ENCODE assay signal across 16 cellular contexts in genomic region chr22:22040472-22040871, GRCh38. TPM values are rescaled to one million over a fixed set of nuclear protein-coding genes. Genes with fewer than 3 reads are reported as not detected.
DNase-seq lines count a peak whose midpoint lies in the region; ATAC-seq, FAIRE-seq and TF ChIP-seq lines count a peak whose summit lies in the region.
"Had no signal": no experiment of that assay in that cellular context is flagged by ENCODE, and none has a peak within 500 bp of the region (broad histone marks: within the 10 kb centered on the region; RNA-seq: fewer than 3 reads in every experiment).

No MANE protein-coding gene starts in this region.

- no peak for TF ChIP-seq EP300 in esophagus muscularis mucosa (IDR thresholded peaks at IDR 0.05)

- no peaks in the 10 kb centered on the region for H3K9me3 ChIP-seq in esophagus muscularis mucosa

- no peak overlapping the region for H3K27ac ChIP-seq in esophagus muscularis mucosa (replicated peaks in 1 of 4)

- intact Hi-C loops in esophagus muscularis mucosa (cut with DNase I), result no loop called here

- FAIRE-seq in GM12891 (lab: Jason Lieb, UNC), result peak; percentile 80
- FAIRE-seq: GM12892 had no signal

- no peaks in the 10 kb centered on the region for H3K27me3 ChIP-seq in esophagus muscularis mucosa

- WGBS in esophagus muscularis mucosa, result 65% methylated on average over 3 of the region's 3 CpGs

- no peak overlapping the region for H3K4me3 ChIP-seq in esophagus muscularis mucosa

- no peak for TF ChIP-seq CTCF in esophagus muscularis mucosa (IDR thresholded peaks at IDR 0.05)

- DNase-seq in GM12891 (ENCODE audit: insufficient read length, low spot score) (no peak), esophagus muscularis mucosa (ENCODE audit: extremely low spot score) (peak; percentile 74), epidermal melanocyte (ENCODE audit: insufficient read length, low spot score) (no peak), OCI-M1 (lab: John Stamatoyannopoulos, UW) (no peak), NCI-H146 treated with DMSO at 0.1 percent for 48 hours (lab: John Stamatoyannopoulos, UW; ENCODE audit: unreplicated experiment) (no peak)
- DNase-seq: ACHN; C1 segment of cervical spinal cord; Calu3; CD4-positive, alpha-beta T cell; DMS 273 treated with DMSO at 0.1 percent for 48 hours; HCEC 1CT; HFFc6; KG1 had no signal

- no peak for TF ChIP-seq POLR2A in GM12891 (IDR thresholded peaks at IDR 0.05; ENCODE audit: low read depth, low read length)
- TF ChIP-seq POLR2A in Raji (IDR thresholded peaks at IDR 0.05; ENCODE audit: insufficient read depth, low read depth, low read length), result 0 out of 2 replicates have a peak, but pooled peaks have one; percentile 8
- no peak for TF ChIP-seq POLR2A in esophagus muscularis mucosa (IDR thresholded peaks at IDR 0.05; ENCODE audit: low read depth)

- no peaks in the 10 kb centered on the region for H3K36me3 ChIP-seq in esophagus muscularis mucosa

- ATAC-seq in HG02970 (IDR thresholded peaks at IDR 0.05; ENCODE audit: low FRiP score, unreplicated experiment), result no peak

- no peaks in the 10 kb centered on the region for H3K4me1 ChIP-seq in esophagus muscularis mucosa

TF ChIP-seq in GM12891, 5 proteins besides CTCF, POLR2A, EP300 and RAD21:
- no peak for TF ChIP-seq POU2F2 (IDR thresholded peaks at IDR 0.05; ENCODE audit: low read depth, low read length)

RNA-seq across cellular contexts. Expression of gene TOP3B, which starts 57.9 kb away (rescaled TPM):
- polyA plus RNA-seq in GM12891 (2012; ENCODE audit: low read depth, missing spikeins), result 12.7 TPM
- 10 to 100 TPM; 12.3 to 27.5 (median 20.4) TPM for total RNA-seq in esophagus muscularis mucosa
